Comparison of ENCODE assay signal across 9 cellular contexts in genomic region chr11:7514099-7514725, GRCh38. TPM values are rescaled to one million over a fixed set of nuclear protein-coding genes. Genes with fewer than 3 reads are reported as not detected.
DNase-seq lines count a peak whose midpoint lies in the region; ATAC-seq and TF ChIP-seq lines count a peak whose summit lies in the region.
"Had no signal": no experiment of that assay in that cellular context is flagged by ENCODE, and none has a peak within 500 bp of the region (broad histone marks: within the 10 kb centered on the region; RNA-seq: fewer than 3 reads in every experiment).

No MANE protein-coding gene starts in this region.

- H3K79me2 ChIP-seq in neural progenitor cell (ENCODE audit: low read depth), result no peaks in the 10 kb centered on the region

- H3K4me3 ChIP-seq in fibroblast of villous mesenchyme (ENCODE audit: low read depth, low read length) (peak overlapping the region; percentile 77), neural progenitor cell (peak overlapping the region; percentile 73), SJCRH30 (no peak overlapping the region)

- no peak overlapping the region for H3K27ac ChIP-seq in neural progenitor cell
- H3K27ac ChIP-seq in SJCRH30, result no peak overlapping the region

- no peaks in the 10 kb centered on the region for H3K36me3 ChIP-seq in neural progenitor cell
- H3K36me3 ChIP-seq in SJCRH30, result no peaks in the 10 kb centered on the region

- H3K9me3 Mint-ChIP-seq in T-helper 2 cell treated with Interferon-gamma antibody and Interleukin-4, amounts not matched to agents 5 μg/mL and 100 μg/mL, for 36 hours, result no peaks in the 10 kb centered on the region
- no peaks in the 10 kb centered on the region for H3K9me3 Mint-ChIP-seq in activated CD4-positive, alpha-beta memory T cell treated with anti-CD3 and anti-CD28 coated beads for 36 hours
- H3K9me3 Mint-ChIP-seq in neural progenitor cell, result peaks cover 6% of the 10 kb centered on the region

- ATAC-seq in HG02943 (IDR thresholded peaks at IDR 0.05; ENCODE audit: low read depth, unreplicated experiment), result peak; percentile 5

- peaks cover 11% of the 10 kb centered on the region for H3F3A ChIP-seq in neural progenitor cell (ENCODE audit: low read depth)

- peaks cover 35% of the 10 kb centered on the region for H3K27me3 Mint-ChIP-seq in T-helper 2 cell treated with Interferon-gamma antibody and Interleukin-4, amounts not matched to agents 5 μg/mL and 100 μg/mL, for 36 hours (ENCODE audit: low read depth)
- H3K27me3 Mint-ChIP-seq in activated CD4-positive, alpha-beta memory T cell treated with anti-CD3 and anti-CD28 coated beads for 36 hours, result no peaks in the 10 kb centered on the region
- H3K27me3 Mint-ChIP-seq in neural progenitor cell (ENCODE audit: insufficient read depth, low read depth), result peaks cover 13% of the 10 kb centered on the region

- peak overlapping the region; percentile 65 for H3K4me3 Mint-ChIP-seq in T-helper 2 cell treated with Interferon-gamma antibody and Interleukin-4, amounts not matched to agents 5 μg/mL and 100 μg/mL, for 36 hours
- peak overlapping the region; percentile 85 for H3K4me3 Mint-ChIP-seq in activated CD4-positive, alpha-beta memory T cell treated with anti-CD3 and anti-CD28 coated beads for 36 hours
- H3K4me3 Mint-ChIP-seq in neural progenitor cell, result peak overlapping the region; percentile 91

- H4K20me1 ChIP-seq in neural progenitor cell (ENCODE audit: low read depth), result no peaks in the 10 kb centered on the region

- H3K4me1 Mint-ChIP-seq in T-helper 2 cell treated with Interferon-gamma antibody and Interleukin-4, amounts not matched to agents 5 μg/mL and 100 μg/mL, for 36 hours (ENCODE audit: low read depth), result peaks cover 3% of the 10 kb centered on the region
- H3K4me1 Mint-ChIP-seq in activated CD4-positive, alpha-beta memory T cell treated with anti-CD3 and anti-CD28 coated beads for 36 hours (ENCODE audit: low read depth), result peaks cover 24% of the 10 kb centered on the region
- peaks cover 21% of the 10 kb centered on the region for H3K4me1 Mint-ChIP-seq in neural progenitor cell

- no peak for TF ChIP-seq CTCF in fibroblast of villous mesenchyme (IDR thresholded peaks at IDR 0.05; ENCODE audit: insufficient read depth, low read depth, low read length)
- TF ChIP-seq CTCF in neural progenitor cell (IDR thresholded peaks at IDR 0.05), result no peak

- CTCF ChIA-PET in activated CD4-positive, alpha-beta memory T cell treated with anti-CD3 and anti-CD28 coated beads for 36 hours (lab: Charles Lee), result interaction anchor here (0.6 to 5.3 kb wide), 20 partner anchors 9 to 473 kb away, joined by 3 to 41 read pairs (median 4); partner anchors contain the start of gene EIF3F

- H3K36me3 Mint-ChIP-seq in T-helper 2 cell treated with Interferon-gamma antibody and Interleukin-4, amounts not matched to agents 5 μg/mL and 100 μg/mL, for 36 hours (ENCODE audit: low read depth), result no peaks in the 10 kb centered on the region
- H3K36me3 Mint-ChIP-seq in activated CD4-positive, alpha-beta memory T cell treated with anti-CD3 and anti-CD28 coated beads for 36 hours, result no peaks in the 10 kb centered on the region
- no peaks in the 10 kb centered on the region for H3K36me3 Mint-ChIP-seq in neural progenitor cell

- H3K27ac Mint-ChIP-seq in T-helper 2 cell treated with Interferon-gamma antibody and Interleukin-4, amounts not matched to agents 5 μg/mL and 100 μg/mL, for 36 hours, result no peak overlapping the region
- H3K27ac Mint-ChIP-seq in activated CD4-positive, alpha-beta memory T cell treated with anti-CD3 and anti-CD28 coated beads for 36 hours, result no peak overlapping the region
- H3K27ac Mint-ChIP-seq in neural progenitor cell, result no peak overlapping the region

- DNase-seq in T-helper 2 cell treated with Interferon-gamma antibody and Interleukin-4, amounts not matched to agents 5 μg/mL and 100 μg/mL, for 36 hours (ENCODE audit: low spot score), result no peak
- DNase-seq in T-helper 2 cell (no peak), fibroblast of villous mesenchyme (ENCODE audit: low read depth) (no peak), neural progenitor cell (ENCODE audit: low spot score) (peak; percentile 42), NCI-H82 (lab: John Stamatoyannopoulos, UW) (no peak), SJCRH30 (no peak)
- peak; percentile 35 for DNase-seq in activated CD4-positive, alpha-beta memory T cell treated with anti-CD3 and anti-CD28 coated beads for 36 hours
- DNase-seq: DND-41 had no signal

- POLR2A ChIA-PET in activated CD4-positive, alpha-beta memory T cell treated with anti-CD3 and anti-CD28 coated beads for 36 hours (lab: Charles Lee), result interaction anchor here (1.5 kb wide), 1 partner anchor 20 kb away, joined by 4 read pairs; no protein-coding TSS in a partner anchor

- H2AFZ ChIP-seq in neural progenitor cell (replicated peaks), result peak overlapping the region; percentile 96

- H3K9ac ChIP-seq in neural progenitor cell, result no peak overlapping the region

- peak overlapping the region; percentile 90 for H3K4me2 ChIP-seq in neural progenitor cell

- H3K9me3 ChIP-seq in neural progenitor cell (ENCODE audit: low read depth), result no peaks in the 10 kb centered on the region
- H3K9me3 ChIP-seq in SJCRH30 (replicated peaks), result no peaks in the 10 kb centered on the region

- intact Hi-C loops in activated CD4-positive, alpha-beta memory T cell treated with anti-CD3 and anti-CD28 coated beads for 36 hours (cut with micrococcal nuclease), result no loop called here

- H3K4me1 ChIP-seq in neural progenitor cell (peaks cover 14% of the 10 kb centered on the region), SJCRH30 (no peaks in the 10 kb centered on the region)

- H3K27me3 ChIP-seq in neural progenitor cell (peaks cover 22% of the 10 kb centered on the region), SJCRH30 (no peaks in the 10 kb centered on the region; the same call in 1 of the 2 replicates)

RNA-seq across cellular contexts. Expression of gene PPFIBP2, which starts 0.4 kb away (rescaled TPM):
- 1 to 10 TPM; 8.8 to 9.2 TPM for total RNA-seq in activated CD4-positive, alpha-beta memory T cell treated with anti-CD3 and anti-CD28 coated beads for 36 hours
- total RNA-seq in fibroblast of villous mesenchyme, result 9.7 and 20.3 TPM in 2 replicates
- 4.6 and 8.7 TPM in 2 replicates for total RNA-seq in neural progenitor cell (ENCODE audit: low replicate concordance)
- 3.9 and 4.5 TPM in 2 replicates for total RNA-seq in SJCRH30 (2014; rRNA removed; shearing (Covaris generic))

RNA-seq across cellular contexts. Expression of gene OLFML1, which starts 28.9 kb away (rescaled TPM):
- total RNA-seq in activated CD4-positive, alpha-beta memory T cell treated with anti-CD3 and anti-CD28 coated beads for 36 hours, result not detected
- total RNA-seq in fibroblast of villous mesenchyme (1.9 and 2.2 TPM in 2 replicates), neural progenitor cell (ENCODE audit: low replicate concordance) (not detected in 2 replicates)
- not detected in 2 replicates for total RNA-seq in SJCRH30 (2014; rRNA removed; shearing (Covaris generic))

Comparison
In these comparisons a context has a peak if more than half of its experiments do, and no peak if none do; other contexts are left out.
1. DNase-seq: peak in activated CD4-positive, alpha-beta memory T cell treated with anti-CD3 and anti-CD28 coated beads for 36 hours (single experiment) and neural progenitor cell (single experiment); none in T-helper 2 cell treated with Interferon-gamma antibody and Interleukin-4, amounts not matched to agents 5 μg/mL and 100 μg/mL, for 36 hours (single experiment), T-helper 2 cell (0 of 5), fibroblast of villous mesenchyme (single experiment), NCI-H82 (single experiment) and SJCRH30 (0 of 2).
2. Peak in every context shown above with its lines, with median percentiles within 50 percentile points of each other: H3K4me3 Mint-ChIP-seq.